ENCODE assay signal across 18 cellular contexts in the genomic region with DNA sequence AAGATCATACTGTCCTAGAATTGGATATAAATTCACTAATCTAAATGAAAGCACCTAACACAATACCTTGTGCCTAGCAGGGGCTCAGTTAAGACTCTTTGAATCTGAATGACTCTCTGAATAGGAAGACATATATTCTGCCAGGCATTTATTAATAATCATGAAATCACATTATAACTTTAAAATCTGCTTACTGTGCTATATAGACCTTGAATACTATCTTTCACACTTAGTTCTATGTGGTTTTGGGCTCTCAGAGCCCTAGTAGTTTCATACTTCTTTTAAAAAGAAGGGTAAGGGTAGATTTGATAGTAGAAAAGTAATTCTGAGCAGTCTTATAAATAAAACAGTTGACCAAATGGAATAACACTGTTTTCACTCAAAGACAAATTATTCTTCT.
"Had no signal": no experiment of that assay in that cellular context is flagged by ENCODE, and none has a peak within 500 bp of the region (broad histone marks: within the 10 kb centered on the region; RNA-seq: fewer than 3 reads in every experiment).

No MANE protein-coding gene starts in this region.

- H3K4me1 ChIP-seq: esophagus muscularis mucosa, left lung, lower lobe of right lung had no signal

- H3K27ac ChIP-seq: coronary artery, dorsolateral prefrontal cortex, esophagus muscularis mucosa, foreskin keratinocyte, heart right ventricle, left lung, lower lobe of right lung had no signal

- ATAC-seq: foreskin keratinocyte, heart right ventricle, left cardiac atrium, left lung, left ventricle myocardium superior, lower lobe of right lung, mucosa of descending colon had no signal

- H3K9me3 ChIP-seq: esophagus muscularis mucosa, heart right ventricle, left lung, lower lobe of right lung, mucosa of descending colon had no signal

- DNase-seq: dermis blood vessel endothelial cell; dorsolateral prefrontal cortex; effector CD4-positive, alpha-beta T cell; effector memory CD4-positive, alpha-beta T cell; foreskin keratinocyte; glutamatergic neuron; head of caudate nucleus; heart right ventricle; hippocampal formation; left cardiac atrium; left lung; left ventricle myocardium superior; lower lobe of right lung; mesenchymal stem cell; mucosa of descending colon; naive B cell had no signal

- H3K27me3 ChIP-seq: dorsolateral prefrontal cortex, esophagus muscularis mucosa, foreskin keratinocyte, heart right ventricle, left lung had no signal

- H3K4me3 ChIP-seq: coronary artery, dorsolateral prefrontal cortex, esophagus muscularis mucosa, heart right ventricle, left lung, lower lobe of right lung, mucosa of descending colon had no signal
